In the genomic region with DNA sequence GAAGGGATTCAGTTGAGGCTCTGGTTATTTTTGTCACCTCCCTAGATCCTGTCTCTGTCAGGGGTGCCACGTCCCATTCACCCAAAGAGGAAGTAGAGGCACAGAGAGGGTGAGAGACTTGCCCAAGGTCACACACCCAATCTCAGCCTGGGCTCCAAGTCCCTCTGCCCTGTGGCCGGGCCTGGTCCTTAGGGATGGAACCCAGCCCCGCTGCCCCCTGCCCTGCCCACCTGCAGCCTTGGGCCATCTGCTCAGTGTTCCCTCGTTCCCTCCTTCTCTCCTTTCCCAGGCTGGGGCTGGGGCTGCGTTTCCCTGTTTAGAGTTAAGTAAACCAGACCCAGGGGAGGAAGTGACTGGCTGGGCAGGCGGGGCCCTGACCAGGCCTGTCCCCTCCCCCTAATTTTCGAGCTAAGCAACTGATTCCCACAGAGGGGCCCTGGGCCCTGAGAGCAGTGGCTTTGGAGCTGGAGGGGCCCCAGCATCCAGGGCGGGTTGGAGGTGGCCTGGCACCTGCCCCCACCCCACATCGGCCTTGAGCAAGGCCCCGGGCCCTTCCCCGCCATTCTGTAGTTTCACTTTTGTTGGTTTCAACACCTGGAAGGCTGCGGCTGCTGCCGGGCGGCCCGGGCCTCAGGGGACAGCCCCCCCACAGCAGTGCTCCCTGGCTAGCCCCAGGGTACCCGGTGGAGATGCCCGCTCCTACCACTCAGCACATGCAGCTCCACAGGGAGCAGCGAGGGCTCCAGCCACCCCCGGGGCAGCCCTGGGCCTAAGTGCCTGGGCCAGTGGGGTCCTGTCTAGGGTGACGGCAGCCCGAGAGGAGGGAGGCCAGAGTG, we compare ENCODE assay signal across 8 cellular contexts. TPM values are rescaled to one million over a fixed set of nuclear protein-coding genes. Genes with fewer than 3 reads are reported as not detected.
DNase-seq lines count a peak whose midpoint lies in the region; ATAC-seq, FAIRE-seq and TF ChIP-seq lines count a peak whose summit lies in the region.

No MANE protein-coding gene starts in this region.

- peak; percentile 61 for TF ChIP-seq POLR2A in GM12878 (IDR thresholded peaks at IDR 0.05; ENCODE audit: low read depth, low read length)

- peak overlapping the region; percentile 5; the same call in 1 of the 2 replicates for H2AFZ ChIP-seq in GM12878 (ENCODE audit: control insufficient read depth, low read depth, low read length)

- peak overlapping the region; percentile 81 for H3K27ac ChIP-seq in HL-60 (replicated peaks)
- H3K27ac ChIP-seq in GM12878 (ENCODE audit: control insufficient read depth, insufficient read depth) = peak overlapping the region; percentile 91

- in situ Hi-C loops in GM12878 (cut with MboI) = no loop called here

- peak overlapping the region; percentile 79 for H3K9ac ChIP-seq in GM12878 (ENCODE audit: control insufficient read depth, insufficient read depth, low read length)

- intact Hi-C loops in GM12878 (cut with micrococcal nuclease; ENCODE audit: unreplicated experiment) = no loop called here

- TF ChIP-seq CTCF in AG04449 (IDR thresholded peaks at IDR 0.05; ENCODE audit: insufficient read depth, low read length, missing control alignments) (no peak), HL-60 (IDR thresholded peaks at IDR 0.05; ENCODE audit: insufficient read depth, low read length) (no peak), GM12878 (IDR thresholded peaks at IDR 0.05 in 2 of 3, conservative IDR thresholded peaks at IDR 0.05 in 1 of 3; ENCODE audit: control insufficient read depth in 2 of 3, extremely low read depth in 1 of 3, insufficient read depth in 1 of 3, low read depth in 3 of 3, low read length in 3 of 3) (no peak)

- no peaks in the 10 kb centered on the region; the same call in 1 of the 2 replicates for H4K20me1 ChIP-seq in GM12878 (ENCODE audit: control insufficient read depth, insufficient read depth)

- H3K27me3 ChIP-seq in HL-60 (ENCODE audit: insufficient read depth, poor library complexity, severe bottlenecking) (no peaks in the 10 kb centered on the region), GM12878 (replicated peaks in 1 of 2; ENCODE audit: control insufficient read depth in 2 of 2, insufficient read depth in 2 of 2, low read length in 1 of 2) (no peaks in the 10 kb centered on the region)

- CTCF ChIA-PET in AG04449 (lab: Yijun Ruan, JAX) (interaction anchor here (0.8 to 1.0 kb wide), 2 partner anchors 164 to 168 kb away, joined by 3 read pairs; no protein-coding TSS in a partner anchor), GM12878 (lab: Yijun Ruan, JAX) (interaction anchor here (0.6 to 1.6 kb wide), 6 partner anchors 36 to 217 kb away, joined by 3 to 7 read pairs (median 3); no protein-coding TSS in a partner anchor)

- H3K4me2 ChIP-seq in GM12878 (ENCODE audit: control insufficient read depth, insufficient read depth) = peak overlapping the region; percentile 84

- POLR2A ChIA-PET in AG04449 (lab: Yijun Ruan, JAX) (interaction anchor here (1.1 to 1.7 kb wide), 4 partner anchors 10 to 172 kb away, joined by 3 to 9 read pairs (median 4); a partner anchor contains a TSS), GM12878 (lab: Charles Lee) (interaction anchor here (0.6 to 3.4 kb wide), 11 partner anchors 10 to 478 kb away, joined by 3 to 21 read pairs (median 3); a partner anchor contains a TSS)

- H3K4me3 ChIP-seq in AG04449 (ENCODE audit: low read depth, low read length) (peak overlapping the region; percentile 73), HL-60 (replicated peaks; ENCODE audit: insufficient read depth, low read length) (peak overlapping the region; percentile 97), GM12878 (peak overlapping the region; percentile 99)

- H3K4me1 ChIP-seq in GM12878 (ENCODE audit: control insufficient read depth, insufficient read depth, low read length) = peaks cover 13% of the 10 kb centered on the region

- peaks cover 46% of the 10 kb centered on the region for H3K79me2 ChIP-seq in GM12878 (ENCODE audit: control insufficient read depth, insufficient read depth, low read length)

- DNase-seq in AG04449 (ENCODE audit: low read depth, low spot score) = peak; percentile 28
- DNase-seq in HL-60 (ENCODE audit: low read depth in 1 of 2, low spot score in 1 of 2) = peak; percentile 80 to 88
- peak in 3 of 5 donors; percentile 29 to 53 (median 36) for DNase-seq in T-helper 1 cell
- peak; percentile 21 for DNase-seq in GM12878 (ENCODE audit: low read depth, low spot score)
- DNase-seq in islet precursor cell = peak; percentile 94
- DNase-seq in stimulated activated CD4-positive, alpha-beta T cell treated with anti-CD3 and anti-CD28 coated beads, Interleukin-1b, Interleukin-23, amount 100 ng/mL, for 48 hours = peak; percentile 48
- no peak for DNase-seq in retina

- H3K36me3 ChIP-seq in GM12878 (ENCODE audit: control insufficient read depth in 2 of 2, insufficient read depth in 2 of 2, low read length in 1 of 2) = peaks cover 10 to 24% of the 10 kb centered on the region in 2 experiments; a peak in 3 of 4 replicates

- RAD21 ChIA-PET in GM12878 (lab: Charles Lee; ENCODE audit: unreplicated experiment) = interaction anchor here (0.6 to 4.3 kb wide), 4 partner anchors 33 to 773 kb away, joined by 3 to 23 read pairs (median 4); no protein-coding TSS in a partner anchor

- no peaks in the 10 kb centered on the region for H3K9me3 ChIP-seq in GM12878 (replicated peaks; ENCODE audit: control insufficient read depth, insufficient read depth, low read length)

- BruUV-seq in GM12878 (replicated peaks; lab: Mats Ljungman, UMichigan) = TSS peak; percentile 47

- ATAC-seq in GM18909 (IDR thresholded peaks at IDR 0.05; ENCODE audit: poor library complexity, unreplicated experiment) = peak; percentile 60
- peak; percentile 68 for ATAC-seq in GM12878

- no peak for TF ChIP-seq EP300 in GM12878 (IDR thresholded peaks at IDR 0.05; ENCODE audit: borderline replicate concordance in 1 of 2, control insufficient read depth in 1 of 2, low read depth in 2 of 2, low read length in 2 of 2)

- no peak for FAIRE-seq in GM12878 (lab: Jason Lieb, UNC)

- SMC1A ChIA-PET in GM12878 (lab: Charles Lee; ENCODE audit: uncharacterized antibody, unreplicated experiment) = interaction anchor here (1.5 to 3.0 kb wide), 3 partner anchors 38 to 164 kb away, joined by 5 to 19 read pairs (median 6); no protein-coding TSS in a partner anchor

- WGBS in GM12878 (ENCODE audit: insufficient coverage, insufficient replicate concordance, low lambda C conversion rate, missing lambda C conversion rate) = under 1% methylated on average over 19 of the region's 21 CpGs

- TF ChIP-seq RAD21 in GM12878 (IDR thresholded peaks at IDR 0.05; ENCODE audit: insufficient read depth, low read depth, low read length) = no peak

RNA-seq across cellular contexts. Expression of a gene that starts 1.5 kb away (rescaled TPM):
- total RNA-seq in GM12878 (2013; cell fraction: nucleolus; rRNA removed) = 287 and 325 TPM in 2 replicates
- total RNA-seq in GM12878 (2014; rRNA removed) (143 and 166 TPM in 2 replicates), GM12878 (2014; rRNA removed; fragmentation: Illumina TruSeq; extraction: Trizol) (18.9 and 20.4 TPM in 2 replicates), GM12878 (2021) (173 and 179 TPM in 2 replicates)
- 40.2 TPM for polyA plus RNA-seq in GM12878 (2011; ENCODE audit: low read depth)
- polyA plus RNA-seq in GM12878 (2011; rRNA removed) (20.8 and 51.2 TPM in 2 replicates), GM12878 (2014; fragmentation: Illumina TruSeq; extraction: Trizol) (3.0 and 18.6 TPM in 2 replicates), GM12878 (2014; fragmentation: Nextera tagmentation; extraction: Ambion mirVana) (1 to 10 TPM in 1 of 2 experiments, under 1 TPM in 1; 0.76 to 7.5 TPM), GM12878 (2014; rRNA removed) (218 and 238 TPM in 2 replicates), GM12878 (2016; fragmentation: Nextera tagmentation; extraction: Ambion mirVana) (100 to 1,000 TPM; 124 to 148 TPM)
- 73.7 and 130 TPM in 2 replicates for polyA plus RNA-seq in GM12878 (2011; cell fraction: cytosol; rRNA removed)
- 2,133 and 2,164 TPM in 2 replicates for polyA plus RNA-seq in GM12878 (2011; cell fraction: nucleus; rRNA removed)
- polyA plus RNA-seq in GM12878 (2012) = 133 and 152 TPM in 2 replicates
- polyA minus RNA-seq in GM12878 (2011; rRNA and poly(A)+ RNA removed) = 36.7 and 83.1 TPM in 2 replicates
- 30.3 and 36.8 TPM in 2 replicates for polyA minus RNA-seq in GM12878 (2011; cell fraction: cytosol; rRNA and poly(A)+ RNA removed)
- 200 and 263 TPM in 2 replicates for polyA minus RNA-seq in GM12878 (2011; cell fraction: nucleus; rRNA and poly(A)+ RNA removed)

RNA-seq across cellular contexts. Expression of a gene that starts 9.9 kb away (rescaled TPM):
- 26.5 and 35.4 TPM in 2 replicates for total RNA-seq in GM12878 (2013; cell fraction: nucleolus; rRNA removed)
- total RNA-seq in GM12878 (2014; rRNA removed) (224 and 238 TPM in 2 replicates), GM12878 (2014; rRNA removed; fragmentation: Illumina TruSeq; extraction: Trizol) (67.9 and 69.2 TPM in 2 replicates), GM12878 (2021) (169 and 176 TPM in 2 replicates)
- polyA plus RNA-seq in GM12878 (2011; ENCODE audit: low read depth) = 53.0 TPM
- polyA plus RNA-seq in GM12878 (2011; rRNA removed) (17.7 and 41.5 TPM in 2 replicates), GM12878 (2014; fragmentation: Illumina TruSeq; extraction: Trizol) (13.1 and 44.4 TPM in 2 replicates), GM12878 (2014; fragmentation: Nextera tagmentation; extraction: Ambion mirVana) (10 to 100 TPM; 17.6 to 71.2 TPM), GM12878 (2014; rRNA removed) (214 and 239 TPM in 2 replicates), GM12878 (2016; fragmentation: Nextera tagmentation; extraction: Ambion mirVana) (100 to 1,000 TPM; 300 to 308 TPM)
- 87.4 and 156 TPM in 2 replicates for polyA plus RNA-seq in GM12878 (2011; cell fraction: cytosol; rRNA removed)
- polyA plus RNA-seq in GM12878 (2011; cell fraction: nucleus; rRNA removed) = 97.0 and 109 TPM in 2 replicates
- polyA plus RNA-seq in GM12878 (2012) = 86.6 and 93.3 TPM in 2 replicates
- 41.8 and 80.4 TPM in 2 replicates for polyA minus RNA-seq in GM12878 (2011; rRNA and poly(A)+ RNA removed)
- polyA minus RNA-seq in GM12878 (2011; cell fraction: cytosol; rRNA and poly(A)+ RNA removed) = 42.0 and 51.3 TPM in 2 replicates
- 30.9 and 54.5 TPM in 2 replicates for polyA minus RNA-seq in GM12878 (2011; cell fraction: nucleus; rRNA and poly(A)+ RNA removed)

RNA-seq across cellular contexts. Expression of a gene that starts 30.2 kb away (rescaled TPM):
- total RNA-seq in GM12878 (2013; cell fraction: nucleolus; rRNA removed) = not detected in 2 replicates
- total RNA-seq in GM12878 (2014; rRNA removed) = 0.17 and 0.60 TPM in 2 replicates
- 0.18 TPM in 1 of 2 replicates, not detected in the other for total RNA-seq in GM12878 (2014; rRNA removed; fragmentation: Illumina TruSeq; extraction: Trizol)
- 0.32 TPM in 1 of 2 replicates, not detected in the other for total RNA-seq in GM12878 (2021)
- not detected for polyA plus RNA-seq in GM12878 (2011; ENCODE audit: low read depth)
- polyA plus RNA-seq in GM12878 (2011; rRNA removed) = not detected in 2 replicates
- 0.01 TPM in 1 of 2 replicates, not detected in the other for polyA plus RNA-seq in GM12878 (2011; cell fraction: cytosol; rRNA removed)
- not detected in 2 replicates for polyA plus RNA-seq in GM12878 (2011; cell fraction: nucleus; rRNA removed)
- polyA plus RNA-seq in GM12878 (2012) = 0.13 and 0.14 TPM in 2 replicates
- polyA plus RNA-seq in GM12878 (2014; fragmentation: Illumina TruSeq; extraction: Trizol) = 0.04 TPM in 1 of 2 replicates, not detected in the other
- under 1 TPM; 0.03 to 0.13 TPM for polyA plus RNA-seq in GM12878 (2014; fragmentation: Nextera tagmentation; extraction: Ambion mirVana)
- polyA plus RNA-seq in GM12878 (2014; rRNA removed) = 0.19 and 0.23 TPM in 2 replicates
- under 1 TPM in 1 of 2 experiments, not detected in 1; 0.37 TPM for polyA plus RNA-seq in GM12878 (2016; fragmentation: Nextera tagmentation; extraction: Ambion mirVana)
- not detected in 2 replicates for polyA minus RNA-seq in GM12878 (2011; rRNA and poly(A)+ RNA removed)
- 0.94 and 1.0 TPM in 2 replicates for polyA minus RNA-seq in GM12878 (2011; cell fraction: cytosol; rRNA and poly(A)+ RNA removed)
- polyA minus RNA-seq in GM12878 (2011; cell fraction: nucleus; rRNA and poly(A)+ RNA removed) = 0.12 and 0.29 TPM in 2 replicates

RNA-seq across cellular contexts. Expression of a gene that starts 36.4 kb away (rescaled TPM):
- 59.2 TPM in 2 replicates for total RNA-seq in GM12878 (2013; cell fraction: nucleolus; rRNA removed)
- total RNA-seq in GM12878 (2014; rRNA removed) (61.9 and 67.8 TPM in 2 replicates), GM12878 (2014; rRNA removed; fragmentation: Illumina TruSeq; extraction: Trizol) (16.1 and 18.6 TPM in 2 replicates), GM12878 (2021) (75.6 and 79.7 TPM in 2 replicates)
- polyA plus RNA-seq in GM12878 (2011; ENCODE audit: low read depth) = 29.9 TPM
- polyA plus RNA-seq in GM12878 (2011; rRNA removed) (18.5 and 41.1 TPM in 2 replicates), GM12878 (2014; fragmentation: Illumina TruSeq; extraction: Trizol) (8.1 and 25.3 TPM in 2 replicates), GM12878 (2014; fragmentation: Nextera tagmentation; extraction: Ambion mirVana) (1 to 10 TPM; 1.3 to 3.4 TPM), GM12878 (2014; rRNA removed) (73.1 and 79.9 TPM in 2 replicates), GM12878 (2016; fragmentation: Nextera tagmentation; extraction: Ambion mirVana) (10 to 100 TPM; 35.0 to 37.5 TPM)
- polyA plus RNA-seq in GM12878 (2011; cell fraction: cytosol; rRNA removed) = 38.3 and 51.7 TPM in 2 replicates
- 115 and 153 TPM in 2 replicates for polyA plus RNA-seq in GM12878 (2011; cell fraction: nucleus; rRNA removed)
- polyA plus RNA-seq in GM12878 (2012) = 54.8 and 57.9 TPM in 2 replicates
- polyA minus RNA-seq in GM12878 (2011; rRNA and poly(A)+ RNA removed) = 31.6 and 44.0 TPM in 2 replicates
- polyA minus RNA-seq in GM12878 (2011; cell fraction: cytosol; rRNA and poly(A)+ RNA removed) = 18.9 and 20.0 TPM in 2 replicates
- 24.2 and 31.8 TPM in 2 replicates for polyA minus RNA-seq in GM12878 (2011; cell fraction: nucleus; rRNA and poly(A)+ RNA removed)
